In genomic region chr22:20016734-20017621, GRCh38 we compare ENCODE assay signal across 1 cellular context.
A peak's percentile ranks its signal among the peaks of the same experiment; 100 is the strongest.
TF ChIP-seq lines count a peak whose summit lies in the region.

Gene ARVCF, minus strand, starts transcription at chr22:20016823. Its CDS starts 26,029 bp downstream, at chr22:19990794.

TF ChIP-seq in GM23338, 12 proteins besides CTCF, POLR2A, EP300 and RAD21 (continued from another document):
- TF ChIP-seq EZH2 (IDR thresholded peaks at IDR 0.05; ENCODE audit: low read depth, unreplicated experiment): peak; percentile 45
- TF ChIP-seq EZH2phosphoT487 (IDR thresholded peaks at IDR 0.05; ENCODE audit: unreplicated experiment): no peak
TF ChIP-seq in GM23338: peak in this region for 3.
